ENCODE assay signal across 17 cellular contexts in genomic region chr7:26813426-26813825, GRCh38. TPM values are rescaled to one million over a fixed set of nuclear protein-coding genes. Genes with fewer than 3 reads are reported as not detected.
DNase-seq lines count a peak whose midpoint lies in the region; ATAC-seq, FAIRE-seq and TF ChIP-seq lines count a peak whose summit lies in the region.
"Had no signal": no experiment of that assay in that cellular context is flagged by ENCODE, and none has a peak within 500 bp of the region (broad histone marks: within the 10 kb centered on the region; RNA-seq: fewer than 3 reads in every experiment).

No MANE protein-coding gene starts in this region.

- no peaks in the 10 kb centered on the region for H3K36me3 ChIP-seq in astrocyte (ENCODE audit: insufficient read depth, low read length)
- H3K36me3 ChIP-seq in left lung, result peaks cover 0 to 6% of the 10 kb centered on the region in 2 donors
- H3K36me3 ChIP-seq: colonic mucosa, pancreas had no signal

- no peak for TF ChIP-seq CTCF in astrocyte (IDR thresholded peaks at IDR 0.05; ENCODE audit: insufficient read depth, low read depth, low read length)
- no peak for TF ChIP-seq CTCF in left lung (IDR thresholded peaks at IDR 0.05)
- TF ChIP-seq CTCF in type B pancreatic cell (conservative IDR thresholded peaks at IDR 0.05), result no peak

- H3K9me3 Mint-ChIP-seq in astrocyte (ENCODE audit: unreplicated experiment) (peaks cover 2% of the 10 kb centered on the region), type B pancreatic cell (peaks cover 7% of the 10 kb centered on the region)
- H3K9me3 Mint-ChIP-seq: activated T-helper 1 cell treated with anti-CD3 and anti-CD28 coated beads, Interleukin-12 subunit alpha, Interleukin-12 subunit beta, Interleukin-2, Interleukin-4 antibody, amounts not matched to agents 30 ng/mL and 10 ng/mL and 1 ng/mL, durations not matched to agents 14 hours and 24 hours and 36 hours had no signal

- H3K4me3 ChIP-seq in astrocyte (ENCODE audit: insufficient read depth, low read depth, low read length), result no peak overlapping the region
- H3K4me3 ChIP-seq in left lung, result no peak overlapping the region
- H3K4me3 ChIP-seq: colonic mucosa, pancreas had no signal

- DNase-seq in GM04503 (ENCODE audit: low read depth) (peak; percentile 8), astrocyte (ENCODE audit: low read depth) (peak; percentile 73), left lung (no peak), type B pancreatic cell (ENCODE audit: extremely low spot score, unreplicated experiment) (no peak), NCI-H146 treated with DMSO at 0.1 percent for 48 hours (lab: John Stamatoyannopoulos, UW; ENCODE audit: unreplicated experiment) (no peak), cerebellar cortex (ENCODE audit: low spot score) (no peak), NCI-H2171 treated with DMSO at 0.1 percent for 48 hours (lab: John Stamatoyannopoulos, UW) (no peak)
- DNase-seq: activated CD4-positive, alpha-beta memory T cell treated with anti-CD3 and anti-CD28 coated beads for 36 hours; colonic mucosa; head of caudate nucleus; islet precursor cell; Karpas-422; midbrain; NCI-H526; pancreas had no signal

- no peak overlapping the region for H3K4me2 ChIP-seq in astrocyte (ENCODE audit: low read length)

- no peaks in the 10 kb centered on the region for H3K4me1 Mint-ChIP-seq in astrocyte (ENCODE audit: low read depth, unreplicated experiment)
- H3K4me1 Mint-ChIP-seq in type B pancreatic cell (ENCODE audit: unreplicated experiment), result peaks cover 32% of the 10 kb centered on the region

- H3K4me3 Mint-ChIP-seq in astrocyte (ENCODE audit: unreplicated experiment) (no peak overlapping the region), type B pancreatic cell (peak overlapping the region; percentile 73)
- H3K4me3 Mint-ChIP-seq: activated CD4-positive, alpha-beta memory T cell treated with anti-CD3 and anti-CD28 coated beads for 36 hours; activated T-helper 1 cell treated with anti-CD3 and anti-CD28 coated beads, Interleukin-12 subunit alpha, Interleukin-12 subunit beta, Interleukin-2, Interleukin-4 antibody, amounts not matched to agents 30 ng/mL and 10 ng/mL and 1 ng/mL, durations not matched to agents 14 hours and 24 hours and 36 hours had no signal

- H3K27ac ChIP-seq in astrocyte (ENCODE audit: low read depth, low read length) (no peak overlapping the region), left lung (no peak overlapping the region)
- H3K27ac ChIP-seq: colonic mucosa, pancreas had no signal

- H3K27ac Mint-ChIP-seq in astrocyte (ENCODE audit: unreplicated experiment), result no peak overlapping the region
- peak overlapping the region; percentile 35 for H3K27ac Mint-ChIP-seq in type B pancreatic cell
- H3K27ac Mint-ChIP-seq: activated CD4-positive, alpha-beta memory T cell treated with anti-CD3 and anti-CD28 coated beads for 36 hours; activated T-helper 1 cell treated with anti-CD3 and anti-CD28 coated beads, Interleukin-12 subunit alpha, Interleukin-12 subunit beta, Interleukin-2, Interleukin-4 antibody, amounts not matched to agents 30 ng/mL and 10 ng/mL and 1 ng/mL, durations not matched to agents 14 hours and 24 hours and 36 hours had no signal

- no peak for FAIRE-seq in astrocyte (lab: Jason Lieb, UNC)
- FAIRE-seq: endothelial cell of umbilical vein, pancreas had no signal

- H4K20me1 ChIP-seq in astrocyte (ENCODE audit: insufficient read depth, low read length), result no peaks in the 10 kb centered on the region

- H3K79me2 ChIP-seq in astrocyte (ENCODE audit: insufficient read depth, low read length), result no peaks in the 10 kb centered on the region

- intact Hi-C loops in left lung (cut with DNase I), result no loop called here

- no peaks in the 10 kb centered on the region for H3K27me3 ChIP-seq in astrocyte (ENCODE audit: insufficient read depth, low read length)
- H3K27me3 ChIP-seq in left lung, result no peaks in the 10 kb centered on the region
- H3K27me3 ChIP-seq: colonic mucosa, pancreas had no signal

- no peak overlapping the region for H3K9ac ChIP-seq in astrocyte (ENCODE audit: low read length)

- no peak overlapping the region for H2AFZ ChIP-seq in astrocyte (ENCODE audit: low read depth, low read length)

- H3K27me3 Mint-ChIP-seq in astrocyte (ENCODE audit: low read depth, unreplicated experiment), result no peaks in the 10 kb centered on the region
- H3K27me3 Mint-ChIP-seq in type B pancreatic cell, result no peaks in the 10 kb centered on the region
- H3K27me3 Mint-ChIP-seq: activated CD4-positive, alpha-beta memory T cell treated with anti-CD3 and anti-CD28 coated beads for 36 hours had no signal

- H3K36me3 Mint-ChIP-seq in astrocyte (ENCODE audit: low read depth, unreplicated experiment) (peaks cover 2% of the 10 kb centered on the region), type B pancreatic cell (peaks cover 14% of the 10 kb centered on the region)
- H3K36me3 Mint-ChIP-seq: activated CD4-positive, alpha-beta memory T cell treated with anti-CD3 and anti-CD28 coated beads for 36 hours had no signal

- H3K9me3 ChIP-seq in astrocyte (ENCODE audit: insufficient read depth, low read depth, low read length) (no peaks in the 10 kb centered on the region), left lung (no peaks in the 10 kb centered on the region)
- H3K9me3 ChIP-seq: colonic mucosa, pancreas had no signal

- ATAC-seq in left lung, result peak; percentile 47
- ATAC-seq: pancreas had no signal

- H3K4me1 ChIP-seq in astrocyte (ENCODE audit: insufficient read depth, low read length) (no peaks in the 10 kb centered on the region), left lung (no peaks in the 10 kb centered on the region)
- H3K4me1 ChIP-seq: colonic mucosa, pancreas had no signal

RNA-seq across cellular contexts. Expression of gene SKAP2, which starts 51.0 kb away (rescaled TPM):
- 10.1 and 17.3 TPM in 2 replicates for total RNA-seq in astrocyte
- 10 to 100 TPM; 48.9 to 61.0 TPM for total RNA-seq in left lung
- total RNA-seq in type B pancreatic cell (ENCODE audit: low replicate concordance), result 25.5 and 61.6 TPM in 2 replicates

Comparison
In these comparisons a context has a peak if more than half of its experiments do, and no peak if none do; other contexts are left out.
1. DNase-seq: peak in GM04503 (single experiment) and astrocyte (single experiment); none in left lung (0 of 2), type B pancreatic cell (single experiment), NCI-H146 treated with DMSO at 0.1 percent for 48 hours (single experiment), cerebellar cortex (single experiment) and NCI-H2171 treated with DMSO at 0.1 percent for 48 hours (single experiment).